In the genomic region with DNA sequence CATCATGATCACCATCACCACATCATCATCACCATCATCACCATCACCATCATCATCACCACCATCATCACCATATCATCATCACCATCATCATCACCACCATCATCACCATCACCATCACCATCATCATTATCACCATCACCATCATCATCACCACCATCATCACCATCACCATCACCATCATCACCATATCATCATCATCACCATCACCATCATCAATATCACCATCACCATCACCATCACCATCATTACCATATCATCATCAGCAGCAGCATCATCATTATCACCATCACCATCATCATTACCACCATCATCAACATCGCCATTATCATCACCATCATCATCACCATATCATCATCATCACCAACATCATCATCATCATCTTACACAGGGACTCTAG, we compare ENCODE assay signal across 23 cellular contexts.
"Had no signal": no experiment of that assay in that cellular context is flagged by ENCODE, and none has a peak within 500 bp of the region (broad histone marks: within the 10 kb centered on the region; RNA-seq: fewer than 3 reads in every experiment).

No MANE protein-coding gene starts in this region.

- DNase-seq: Karpas-422, KG1, MG63, NCI-H1092, NCI-H1105 treated with DMSO at 0.1 percent for 48 hours, NCI-H1417 treated with DMSO at 0.1 percent for 48 hours, NCI-H146, NCI-H1694 treated with DMSO at 0.1 percent for 48 hours, NCI-H1930, NCI-H2081, NCI-H2107, NCI-H226, NCI-H446, NCI-H510A, NCI-H524 treated with DMSO at 0.1 percent for 48 hours, NCI-H69, NCI-H774, PC-3, SHP77, SK-N-SH, SW 1271, T-cell had no signal

- H3K4me2 ChIP-seq: SK-N-SH had no signal

- H3K9ac ChIP-seq: SK-N-SH had no signal

- H3K4me1 Mint-ChIP-seq: T-cell had no signal

- H3K4me3 Mint-ChIP-seq: T-cell had no signal

- H3K9me3 ChIP-seq: MG63, SK-N-SH had no signal

- H3K27ac Mint-ChIP-seq: T-cell had no signal

- H3K36me3 ChIP-seq: MG63 had no signal

- H3K36me3 Mint-ChIP-seq: T-cell had no signal

- H3K4me3 ChIP-seq: MG63 had no signal

- H3K27ac ChIP-seq: RWPE1 had no signal

- H3K27me3 ChIP-seq: MG63 had no signal

- H3K9me3 Mint-ChIP-seq: T-cell had no signal
